ENCODE assay signal across 1 cellular context in genomic region chr17:41801374-41802062, GRCh38.
TF ChIP-seq lines count a peak whose summit lies in the region.

No MANE protein-coding gene starts in this region.

TF ChIP-seq in HepG2, 621 proteins besides CTCF, POLR2A, EP300 and RAD21 (continued from another document and continues in another):
- TF ChIP-seq, protein P1, sequence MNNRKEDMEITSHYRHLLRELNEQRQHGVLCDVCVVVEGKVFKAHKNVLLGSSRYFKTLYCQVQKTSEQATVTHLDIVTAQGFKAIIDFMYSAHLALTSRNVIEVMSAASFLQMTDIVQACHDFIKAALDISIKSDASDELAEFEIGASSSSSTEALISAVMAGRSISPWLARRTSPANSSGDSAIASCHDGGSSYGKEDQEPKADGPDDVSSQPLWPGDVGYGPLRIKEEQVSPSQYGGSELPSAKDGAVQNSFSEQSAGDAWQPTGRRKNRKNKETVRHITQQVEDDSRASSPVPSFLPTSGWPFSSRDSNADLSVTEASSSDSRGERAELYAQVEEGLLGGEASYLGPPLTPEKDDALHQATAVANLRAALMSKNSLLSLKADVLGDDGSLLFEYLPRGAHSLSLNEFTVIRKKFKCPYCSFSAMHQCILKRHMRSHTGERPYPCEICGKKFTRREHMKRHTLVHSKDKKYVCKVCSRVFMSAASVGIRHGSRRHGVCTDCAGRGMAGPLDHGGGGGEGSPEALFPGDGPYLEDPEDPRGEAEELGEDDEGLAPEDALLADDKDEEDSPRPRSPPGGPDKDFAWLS (CRISPR knock-in tag; IDR thresholded peaks at IDR 0.05; ENCODE audit: borderline replicate concordance) = peak; percentile 81; the same call in 1 of the 2 replicates
- TF ChIP-seq TBX2 (CRISPR knock-in tag; IDR thresholded peaks at IDR 0.05; ENCODE audit: borderline replicate concordance) = peak; percentile 22
- TF ChIP-seq KDM2A (CRISPR knock-in tag; IDR thresholded peaks at IDR 0.05; ENCODE audit: borderline replicate concordance, low read depth) = peak; percentile 93
- TF ChIP-seq, protein P2, sequence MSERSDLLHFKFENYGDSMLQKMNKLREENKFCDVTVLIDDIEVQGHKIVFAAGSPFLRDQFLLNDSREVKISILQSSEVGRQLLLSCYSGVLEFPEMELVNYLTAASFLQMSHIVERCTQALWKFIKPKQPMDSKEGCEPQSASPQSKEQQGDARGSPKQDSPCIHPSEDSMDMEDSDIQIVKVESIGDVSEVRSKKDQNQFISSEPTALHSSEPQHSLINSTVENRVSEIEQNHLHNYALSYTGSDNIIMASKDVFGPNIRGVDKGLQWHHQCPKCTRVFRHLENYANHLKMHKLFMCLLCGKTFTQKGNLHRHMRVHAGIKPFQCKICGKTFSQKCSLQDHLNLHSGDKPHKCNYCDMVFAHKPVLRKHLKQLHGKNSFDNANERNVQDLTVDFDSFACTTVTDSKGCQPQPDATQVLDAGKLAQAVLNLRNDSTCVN (CRISPR knock-in tag; IDR thresholded peaks at IDR 0.05; ENCODE audit: borderline replicate concordance) = peak; percentile 43; the same call in 1 of the 2 replicates
- TF ChIP-seq TFDP1 (CRISPR knock-in tag; IDR thresholded peaks at IDR 0.05; ENCODE audit: borderline replicate concordance) = peak; percentile 81; the same call in 1 of the 2 replicates
- TF ChIP-seq MLLT10 (CRISPR knock-in tag; IDR thresholded peaks at IDR 0.05) = no peak
- TF ChIP-seq ZNF543 (CRISPR knock-in tag; IDR thresholded peaks at IDR 0.05) = peak; percentile 72; the same call in 1 of the 2 replicates
- no peak for TF ChIP-seq RFXANK (CRISPR knock-in tag; IDR thresholded peaks at IDR 0.05)
- TF ChIP-seq, protein P3, sequence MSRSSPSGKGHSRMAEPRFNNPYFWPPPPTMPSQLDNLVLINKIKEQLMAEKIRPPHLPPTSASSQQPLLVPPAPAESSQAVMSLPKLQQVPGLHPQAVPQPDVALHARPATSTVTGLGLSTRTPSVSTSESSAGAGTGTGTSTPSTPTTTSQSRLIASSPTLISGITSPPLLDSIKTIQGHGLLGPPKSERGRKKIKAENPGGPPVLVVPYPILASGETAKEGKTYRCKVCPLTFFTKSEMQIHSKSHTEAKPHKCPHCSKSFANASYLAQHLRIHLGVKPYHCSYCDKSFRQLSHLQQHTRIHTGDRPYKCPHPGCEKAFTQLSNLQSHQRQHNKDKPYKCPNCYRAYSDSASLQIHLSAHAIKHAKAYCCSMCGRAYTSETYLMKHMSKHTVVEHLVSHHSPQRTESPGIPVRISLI (CRISPR knock-in tag; IDR thresholded peaks at IDR 0.05; ENCODE audit: borderline replicate concordance) = peak; percentile 60; the same call in 1 of the 2 replicates
- TF ChIP-seq ZEB1 (IDR thresholded peaks at IDR 0.05; ENCODE audit: insufficient replicate concordance, low read depth) = peak; percentile 24
- TF ChIP-seq, protein P4, sequence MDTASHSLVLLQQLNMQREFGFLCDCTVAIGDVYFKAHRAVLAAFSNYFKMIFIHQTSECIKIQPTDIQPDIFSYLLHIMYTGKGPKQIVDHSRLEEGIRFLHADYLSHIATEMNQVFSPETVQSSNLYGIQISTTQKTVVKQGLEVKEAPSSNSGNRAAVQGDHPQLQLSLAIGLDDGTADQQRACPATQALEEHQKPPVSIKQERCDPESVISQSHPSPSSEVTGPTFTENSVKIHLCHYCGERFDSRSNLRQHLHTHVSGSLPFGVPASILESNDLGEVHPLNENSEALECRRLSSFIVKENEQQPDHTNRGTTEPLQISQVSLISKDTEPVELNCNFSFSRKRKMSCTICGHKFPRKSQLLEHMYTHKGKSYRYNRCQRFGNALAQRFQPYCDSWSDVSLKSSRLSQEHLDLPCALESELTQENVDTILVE (CRISPR knock-in tag; IDR thresholded peaks at IDR 0.05) = peak; percentile 81
- 0 out of 2 replicates have a peak, but pooled peaks have one; percentile 56 for TF ChIP-seq MTF2 (CRISPR knock-in tag; IDR thresholded peaks at IDR 0.05; ENCODE audit: borderline replicate concordance)
- peak; percentile 38; the same call in 1 of the 2 replicates for TF ChIP-seq IKZF5 (CRISPR knock-in tag; IDR thresholded peaks at IDR 0.05)
- peak; percentile 29; the same call in 1 of the 2 replicates for TF ChIP-seq SMAD1 (CRISPR knock-in tag; IDR thresholded peaks at IDR 0.05; ENCODE audit: borderline replicate concordance, low read depth)
- TF ChIP-seq ZFP91 (CRISPR knock-in tag; IDR thresholded peaks at IDR 0.05; ENCODE audit: borderline replicate concordance) = peak; percentile 17; the same call in 1 of the 2 replicates
- TF ChIP-seq ZBTB7B (CRISPR knock-in tag; IDR thresholded peaks at IDR 0.05) = 0 out of 2 replicates have a peak, but pooled peaks have one; percentile 15
- no peak for TF ChIP-seq SOX6 (IDR thresholded peaks at IDR 0.05)
- peak; percentile 47 for TF ChIP-seq SOX6 (CRISPR knock-in tag; IDR thresholded peaks at IDR 0.05)
- TF ChIP-seq ZKSCAN1 (IDR thresholded peaks at IDR 0.05; ENCODE audit: low read length) = 0 out of 2 replicates have a peak, but pooled peaks have one; percentile 41
- TF ChIP-seq, protein P5, sequence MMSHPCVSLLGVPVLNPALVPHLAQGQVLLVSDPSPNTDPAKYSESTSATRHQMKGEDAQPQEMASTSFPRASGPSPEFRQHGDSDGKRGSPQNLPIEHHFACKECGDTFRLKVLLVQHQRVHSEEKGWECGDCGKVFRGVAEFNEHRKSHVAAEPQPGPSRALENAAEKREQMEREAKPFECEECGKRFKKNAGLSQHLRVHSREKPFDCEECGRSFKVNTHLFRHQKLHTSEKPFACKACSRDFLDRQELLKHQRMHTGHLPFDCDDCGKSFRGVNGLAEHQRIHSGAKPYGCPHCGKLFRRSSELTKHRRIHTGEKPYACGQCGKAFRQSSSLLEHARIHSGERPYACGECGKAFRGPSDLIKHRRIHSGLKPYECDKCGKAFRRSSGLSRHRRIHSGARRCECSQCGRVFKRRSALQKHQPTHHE (CRISPR knock-in tag; IDR thresholded peaks at IDR 0.05; ENCODE audit: borderline replicate concordance) = no peak
- 0 out of 2 replicates have a peak, but pooled peaks have one; percentile 36 for TF ChIP-seq ZNF430 (CRISPR knock-in tag; IDR thresholded peaks at IDR 0.05)
- TF ChIP-seq, protein P6, sequence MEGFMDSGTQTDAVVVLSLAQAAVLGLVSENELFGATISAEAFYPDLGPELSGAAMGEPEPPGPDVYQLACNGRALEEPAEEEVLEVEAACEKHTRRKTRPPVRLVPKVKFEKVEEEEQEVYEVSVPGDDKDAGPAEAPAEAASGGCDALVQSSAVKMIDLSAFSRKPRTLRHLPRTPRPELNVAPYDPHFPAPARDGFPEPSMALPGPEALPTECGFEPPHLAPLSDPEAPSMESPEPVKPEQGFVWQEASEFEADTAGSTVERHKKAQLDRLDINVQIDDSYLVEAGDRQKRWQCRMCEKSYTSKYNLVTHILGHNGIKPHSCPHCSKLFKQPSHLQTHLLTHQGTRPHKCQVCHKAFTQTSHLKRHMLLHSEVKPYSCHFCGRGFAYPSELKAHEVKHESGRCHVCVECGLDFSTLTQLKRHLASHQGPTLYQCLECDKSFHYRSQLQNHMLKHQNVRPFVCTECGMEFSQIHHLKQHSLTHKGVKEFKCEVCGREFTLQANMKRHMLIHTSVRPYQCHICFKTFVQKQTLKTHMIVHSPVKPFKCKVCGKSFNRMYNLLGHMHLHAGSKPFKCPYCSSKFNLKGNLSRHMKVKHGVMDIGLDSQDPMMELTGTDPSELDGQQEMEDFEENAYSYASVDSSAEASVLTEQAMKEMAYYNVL (CRISPR knock-in tag; IDR thresholded peaks at IDR 0.05; ENCODE audit: borderline replicate concordance) = peak; percentile 63; the same call in 1 of the 2 replicates
- no peak for TF ChIP-seq LRRFIP1 (CRISPR knock-in tag; conservative IDR thresholded peaks at IDR 0.05)
- TF ChIP-seq PHF21A (CRISPR knock-in tag; IDR thresholded peaks at IDR 0.05) = peak; percentile 28; the same call in 1 of the 2 replicates
- TF ChIP-seq ZZZ3 (CRISPR knock-in tag; IDR thresholded peaks at IDR 0.05; ENCODE audit: borderline replicate concordance) = no peak
- no peak for TF ChIP-seq NFRKB (IDR thresholded peaks at IDR 0.05)
- no peak for TF ChIP-seq ZNF75D (CRISPR knock-in tag; IDR thresholded peaks at IDR 0.05; ENCODE audit: borderline replicate concordance)
- no peak for TF ChIP-seq NPAS2 (CRISPR knock-in tag; IDR thresholded peaks at IDR 0.05; ENCODE audit: borderline replicate concordance)
- 0 out of 2 replicates have a peak, but pooled peaks have one; percentile 30 for TF ChIP-seq ZBTB3 (CRISPR knock-in tag; IDR thresholded peaks at IDR 0.05; ENCODE audit: borderline replicate concordance, low read depth)
- TF ChIP-seq, protein P7, sequence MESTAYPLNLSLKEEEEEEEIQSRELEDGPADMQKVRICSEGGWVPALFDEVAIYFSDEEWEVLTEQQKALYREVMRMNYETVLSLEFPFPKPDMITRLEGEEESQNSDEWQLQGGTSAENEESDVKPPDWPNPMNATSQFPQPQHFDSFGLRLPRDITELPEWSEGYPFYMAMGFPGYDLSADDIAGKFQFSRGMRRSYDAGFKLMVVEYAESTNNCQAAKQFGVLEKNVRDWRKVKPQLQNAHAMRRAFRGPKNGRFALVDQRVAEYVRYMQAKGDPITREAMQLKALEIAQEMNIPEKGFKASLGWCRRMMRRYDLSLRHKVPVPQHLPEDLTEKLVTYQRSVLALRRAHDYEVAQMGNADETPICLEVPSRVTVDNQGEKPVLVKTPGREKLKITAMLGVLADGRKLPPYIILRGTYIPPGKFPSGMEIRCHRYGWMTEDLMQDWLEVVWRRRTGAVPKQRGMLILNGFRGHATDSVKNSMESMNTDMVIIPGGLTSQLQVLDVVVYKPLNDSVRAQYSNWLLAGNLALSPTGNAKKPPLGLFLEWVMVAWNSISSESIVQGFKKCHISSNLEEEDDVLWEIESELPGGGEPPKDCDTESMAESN (CRISPR knock-in tag; conservative IDR thresholded peaks at IDR 0.05) = no peak
- TF ChIP-seq, protein P8, sequence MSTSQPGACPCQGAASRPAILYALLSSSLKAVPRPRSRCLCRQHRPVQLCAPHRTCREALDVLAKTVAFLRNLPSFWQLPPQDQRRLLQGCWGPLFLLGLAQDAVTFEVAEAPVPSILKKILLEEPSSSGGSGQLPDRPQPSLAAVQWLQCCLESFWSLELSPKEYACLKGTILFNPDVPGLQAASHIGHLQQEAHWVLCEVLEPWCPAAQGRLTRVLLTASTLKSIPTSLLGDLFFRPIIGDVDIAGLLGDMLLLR (CRISPR knock-in tag; IDR thresholded peaks at IDR 0.05) = peak; percentile 29; the same call in 1 of the 2 replicates
- TF ChIP-seq SSRP1 (CRISPR knock-in tag; IDR thresholded peaks at IDR 0.05) = peak; percentile 84; the same call in 1 of the 2 replicates
- TF ChIP-seq, protein P9, sequence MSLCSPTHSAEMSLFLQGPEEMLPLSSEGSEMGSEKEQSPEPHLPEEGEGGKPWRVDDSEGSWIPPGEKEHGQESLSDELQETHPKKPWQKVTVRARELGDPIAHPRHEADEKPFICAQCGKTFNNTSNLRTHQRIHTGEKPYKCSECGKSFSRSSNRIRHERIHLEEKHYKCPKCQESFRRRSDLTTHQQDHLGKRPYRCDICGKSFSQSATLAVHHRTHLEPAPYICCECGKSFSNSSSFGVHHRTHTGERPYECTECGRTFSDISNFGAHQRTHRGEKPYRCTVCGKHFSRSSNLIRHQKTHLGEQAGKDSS (CRISPR knock-in tag; IDR thresholded peaks at IDR 0.05; ENCODE audit: borderline replicate concordance, low read depth) = peak; percentile 98; the same call in 1 of the 2 replicates
